ENCODE assay signal across 27 cellular contexts in the genomic region with DNA sequence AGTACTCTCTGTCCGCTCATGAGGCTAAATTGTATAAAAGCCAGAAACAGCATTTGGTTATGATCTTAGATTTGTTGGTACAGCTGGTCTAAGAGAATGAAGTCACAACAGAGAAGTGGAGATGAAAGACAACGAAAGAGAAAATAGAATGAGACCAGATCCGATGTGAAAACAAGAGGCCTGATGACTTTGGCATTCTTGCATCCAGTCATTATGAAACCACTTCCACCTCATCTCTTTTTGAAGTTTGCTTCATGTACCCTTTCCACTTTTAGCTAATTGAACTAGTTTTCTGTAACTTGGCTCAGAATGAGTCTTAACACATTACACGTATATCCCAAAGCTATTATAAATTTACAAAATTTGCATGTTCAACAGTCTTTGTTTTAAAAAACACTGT.
"Had no signal": no experiment of that assay in that cellular context is flagged by ENCODE, and none has a peak within 500 bp of the region (broad histone marks: within the 10 kb centered on the region; RNA-seq: fewer than 3 reads in every experiment).

No MANE protein-coding gene starts in this region.

- H3K9me3 ChIP-seq: ascending aorta, body of pancreas had no signal

- FAIRE-seq: bronchial epithelial cell, RCC 7860, TTC549 had no signal

- H3K27me3 ChIP-seq: ascending aorta, body of pancreas had no signal

- H3K4me3 ChIP-seq: ascending aorta, body of pancreas had no signal

- H3K4me1 ChIP-seq: ascending aorta, body of pancreas had no signal

- H3K36me3 ChIP-seq: ascending aorta had no signal

- DNase-seq: activated B cell treated with CpG ODN at 0.5 μM for 24 hours; activated CD4-positive, alpha-beta T cell treated with anti-CD3 and anti-CD28 coated beads for 1 hour; activated CD4-positive, alpha-beta T cell treated with anti-CD3 and anti-CD28 coated beads, Interleukin-2, amount 10 ng/mL, durations not matched to agents 24 days and 14 days; activated CD4-positive, alpha-beta T cell treated with anti-CD3 and anti-CD28 coated beads, Interleukin-2, amount 50 U/mL, for 48 hours; activated effector memory CD4-positive, alpha-beta T cell treated with anti-CD3 and anti-CD28 coated beads, Interleukin-2, amount 50 U/mL, for 16 hours; activated naive CD4-positive, alpha-beta T cell treated with Interleukin-2 at 50 U/mL for 16 hours; activated naive CD8-positive, alpha-beta T cell treated with anti-CD3 and anti-CD28 coated beads, Interleukin-2, amount 50 U/mL, for 24 hours; activated T-cell treated with anti-CD3 and anti-CD28 coated beads, Interleukin-2, amount 50 U/mL, for 4 hours; amniotic stem cell; body of pancreas; central memory CD4-positive, alpha-beta T cell; MV-4-11; NCI-H1092 treated with DMSO at 0.1 percent for 48 hours; NCI-H1417 treated with DMSO at 0.1 percent for 48 hours; NCI-H1694 treated with DMSO at 0.1 percent for 48 hours; NCI-H2029 treated with DMSO at 0.1 percent for 48 hours; NCI-H510A treated with DMSO at 0.1 percent for 48 hours; NCI-H69; PC-3; SHP77 treated with DMSO at 0.1 percent for 48 hours; T-helper 17 cell; T-helper 9 cell had no signal

- ATAC-seq: activated naive CD4-positive, alpha-beta T cell treated with anti-CD3 and anti-CD28 coated beads, Interleukin-2, amount 50 U/mL, for 72 hours; activated naive CD8-positive, alpha-beta T cell treated with anti-CD3 and anti-CD28 coated beads, Interleukin-2, amount 50 U/mL, for 24 hours; activated T-cell treated with anti-CD3 and anti-CD28 coated beads, Interleukin-2, amount 50 U/mL, for 4 hours; body of pancreas; PC-3; T-helper 17 cell had no signal

- H3K27ac ChIP-seq: ascending aorta, body of pancreas had no signal
